In the genomic region with DNA sequence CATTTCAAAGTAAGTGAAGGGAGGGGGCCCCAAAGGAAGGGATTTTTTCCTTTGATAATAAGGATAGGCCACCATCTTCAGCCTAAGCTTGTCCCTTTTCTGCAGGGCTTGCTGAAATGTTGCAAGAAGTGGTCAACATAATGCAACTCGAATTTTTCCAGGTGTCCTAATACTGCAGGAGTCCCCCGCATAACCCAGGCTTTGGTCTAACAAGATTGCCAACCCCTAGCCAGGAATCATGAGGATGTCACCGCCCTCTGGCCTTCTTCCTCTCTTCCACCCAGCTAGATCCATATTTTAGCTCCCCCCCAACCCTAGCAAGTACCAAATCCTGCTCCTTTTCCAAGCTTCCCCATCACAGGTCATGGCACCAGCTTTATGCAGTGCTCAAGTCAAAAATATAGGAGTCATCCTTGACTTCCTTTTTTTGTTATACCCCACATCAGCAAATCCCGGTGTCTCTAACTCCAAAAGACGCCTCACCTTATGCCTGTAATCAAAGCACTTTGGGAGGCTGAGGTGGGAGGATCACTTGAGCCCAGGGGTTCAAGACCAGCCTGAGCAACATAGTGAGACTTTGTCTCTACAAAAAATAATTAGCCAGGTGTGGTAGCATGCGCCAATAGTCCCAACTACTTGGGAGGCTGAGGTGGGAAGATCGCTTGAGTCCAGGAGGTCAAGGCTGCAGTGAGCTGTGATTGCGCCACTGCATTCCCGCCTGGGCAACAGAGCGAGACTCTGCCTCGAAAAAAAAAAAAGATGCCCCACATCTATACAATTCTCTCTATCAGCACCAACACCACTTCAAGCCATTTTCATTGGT, we compare ENCODE assay signal across 15 cellular contexts. TPM values are rescaled to one million over a fixed set of nuclear protein-coding genes. Genes with fewer than 3 reads are reported as not detected.
DNase-seq lines count a peak whose midpoint lies in the region; ATAC-seq and TF ChIP-seq lines count a peak whose summit lies in the region.
"Had no signal": no experiment of that assay in that cellular context is flagged by ENCODE, and none has a peak within 500 bp of the region (broad histone marks: within the 10 kb centered on the region; RNA-seq: fewer than 3 reads in every experiment).

No MANE protein-coding gene starts in this region.

- H3K27me3 ChIP-seq in lower lobe of right lung (ENCODE audit: low read depth) (no peaks in the 10 kb centered on the region), transverse colon (no peaks in the 10 kb centered on the region)
- H3K27me3 ChIP-seq: body of pancreas, Peyer's patch, testis had no signal

- 80 to 85% methylated on average over 5 to 11 of the region's 11 CpGs for WGBS in transverse colon (ENCODE audit: low coverage in 1 of 2), 2 donors

- no peak for TF ChIP-seq POLR2A in transverse colon (IDR thresholded peaks at IDR 0.05)

- H3K4me3 ChIP-seq in lower lobe of right lung (no peak overlapping the region), transverse colon (no peak overlapping the region)
- H3K4me3 ChIP-seq: body of pancreas, Peyer's patch, testis had no signal

- TF ChIP-seq CTCF in lower lobe of right lung (IDR thresholded peaks at IDR 0.05) (no peak), transverse colon (IDR thresholded peaks at IDR 0.05) (no peak)

- H3K4me1 ChIP-seq in lower lobe of right lung: peaks cover 69% of the 10 kb centered on the region
- peaks cover 4 to 51% (median 19%) of the 10 kb centered on the region in 4 donors for H3K4me1 ChIP-seq in transverse colon
- H3K4me1 ChIP-seq: body of pancreas had no signal

- H3K36me3 ChIP-seq in lower lobe of right lung: no peaks in the 10 kb centered on the region
- H3K36me3 ChIP-seq in transverse colon: no peaks in the 10 kb centered on the region
- H3K36me3 ChIP-seq: Peyer's patch had no signal

- DNase-seq in caudate nucleus (lab: John Stamatoyannopoulos, UW): no peak
- DNase-seq in lower lobe of right lung: no peak
- no peak for DNase-seq in transverse colon
- no peak for DNase-seq in cortex of kidney (lab: John Stamatoyannopoulos, UW)
- DNase-seq: activated gamma-delta T cell; body of pancreas; DND-41; effector CD4-positive, alpha-beta T cell; MM.1S; NCI-H2081; NCI-H69; Peyer's patch had no signal

- in situ Hi-C loops in transverse colon (cut with MboI; ENCODE audit: low pct_ligation_motif_present in 1 of 4, low pct_unique_long_range_greater_than_20kb in 1 of 4, low sequenced_read_pairs in 3 of 4): no loop called here

- TF ChIP-seq EP300 in transverse colon (IDR thresholded peaks at IDR 0.05; ENCODE audit: low read depth): no peak

- ATAC-seq in lower lobe of right lung (no peak), HG03139 (IDR thresholded peaks at IDR 0.05; ENCODE audit: unreplicated experiment) (no peak)

- H3K27ac ChIP-seq in caudate nucleus (ENCODE audit: low read depth, low read length) (peak overlapping the region; percentile 14), lower lobe of right lung (peak overlapping the region; percentile 69), transverse colon (peak overlapping the region; percentile 61 to 78 (median 68))
- H3K27ac ChIP-seq: C4-2B had no signal

- H3K9me3 ChIP-seq in lower lobe of right lung (no peaks in the 10 kb centered on the region), transverse colon (no peaks in the 10 kb centered on the region)
- H3K9me3 ChIP-seq: body of pancreas, Peyer's patch, testis had no signal

- intact Hi-C loops in lower lobe of right lung (cut with DNase I): no loop called here
- intact Hi-C loops in transverse colon (cut with DNase I; ENCODE audit: low total_unique reads): no loop called here

RNA-seq across cellular contexts. Expression of a gene that starts 9.1 kb away (rescaled TPM):
- total RNA-seq in lower lobe of right lung (145 TPM), transverse colon (10 to 100 TPM; 17.7 to 79.9 (median 59.9) TPM)

RNA-seq across cellular contexts. Expression of a gene that starts 13.5 kb away (rescaled TPM):
- total RNA-seq in lower lobe of right lung (34.7 TPM), transverse colon (10 to 100 TPM; 23.5 to 52.0 (median 32.0) TPM)

RNA-seq across cellular contexts. Expression of a gene that starts 29.9 kb away (rescaled TPM):
- total RNA-seq in lower lobe of right lung: 185 TPM
- total RNA-seq in transverse colon: 100 to 1,000 TPM; 197 to 971 (median 466) TPM

RNA-seq across cellular contexts. Expression of a gene that starts 30.0 kb away (rescaled TPM):
- 2.4 TPM for total RNA-seq in lower lobe of right lung
- total RNA-seq in transverse colon: 10 to 100 TPM; 14.7 to 30.4 (median 18.1) TPM

RNA-seq across cellular contexts. Expression of a gene that starts 33.6 kb away (rescaled TPM):
- total RNA-seq in lower lobe of right lung (1.1 TPM), transverse colon (100 to 1,000 TPM in 1 of 4 donors, 1 to 10 TPM in 3; 3.7 to 103 (median 6.0) TPM)

Comparison
In these comparisons a context has a peak if more than half of its experiments do, and no peak if none do; other contexts are left out.
1. H3K27ac ChIP-seq: peak in every context shown above with its lines; median percentile 69 in lower lobe of right lung; 68 in transverse colon; 14 in caudate nucleus.